ENCODE assay signal across 25 cellular contexts in genomic region chr7:2131341-2131740, GRCh38.
"Had no signal": no experiment of that assay in that cellular context is flagged by ENCODE, and none has a peak within 500 bp of the region (broad histone marks: within the 10 kb centered on the region; RNA-seq: fewer than 3 reads in every experiment).

No MANE protein-coding gene starts in this region.

- ATAC-seq: activated CD4-positive, alpha-beta T cell treated with anti-CD3 and anti-CD28 coated beads for 36 hours; gastroesophageal sphincter; heart left ventricle; left cardiac atrium; natural killer cell treated with Interleukin-12 subunit alpha and Interleukin-12 subunit beta and Interleukin-15 and Interleukin-18, amount 100 ng/mL, for 72 hours; stimulated activated effector memory CD8-positive, alpha-beta T cell treated with anti-CD3 and anti-CD28 coated beads, Interleukin-12 subunit alpha, Interleukin-12 subunit beta, amount 100 ng/mL, for 72 hours had no signal

- H3K27me3 Mint-ChIP-seq: activated B cell treated with CpG ODN at 0.5 μM for 24 hours; activated CD4-positive, alpha-beta T cell treated with anti-CD3 and anti-CD28 coated beads for 36 hours; activated naive CD8-positive, alpha-beta T cell treated with anti-CD3 and anti-CD28 coated beads for 36 hours; activated T-cell treated with anti-CD3 and anti-CD28 coated beads, Interleukin-2, amount 50 U/mL, for 24 hours; memory B cell; natural killer cell treated with Interleukin-12 subunit alpha and Interleukin-12 subunit beta and Interleukin-15 and Interleukin-18, amount 100 ng/mL, for 72 hours had no signal

- H3K4me3 Mint-ChIP-seq: activated B cell treated with CpG ODN at 0.5 μM for 24 hours; activated CD4-positive, alpha-beta T cell treated with anti-CD3 and anti-CD28 coated beads for 36 hours; activated naive CD8-positive, alpha-beta T cell treated with anti-CD3 and anti-CD28 coated beads for 36 hours; activated T-cell treated with anti-CD3 and anti-CD28 coated beads, Interleukin-2, amount 50 U/mL, for 24 hours; memory B cell; natural killer cell treated with Interleukin-12 subunit alpha and Interleukin-12 subunit beta and Interleukin-15 and Interleukin-18, amount 100 ng/mL, for 72 hours; stimulated activated effector memory CD8-positive, alpha-beta T cell treated with anti-CD3 and anti-CD28 coated beads, Interleukin-12 subunit alpha, Interleukin-12 subunit beta, amount 100 ng/mL, for 72 hours had no signal

- H3K9me3 ChIP-seq: gastroesophageal sphincter, heart left ventricle, prostate gland, right atrium auricular region, stomach, suprapubic skin, transverse colon had no signal

- H3K4me3 ChIP-seq: coronary artery, gastroesophageal sphincter, heart left ventricle, prostate gland, right atrium auricular region, stomach, suprapubic skin, transverse colon had no signal

- H3K4me1 ChIP-seq: gastroesophageal sphincter, heart left ventricle, prostate gland, right atrium auricular region, stomach, suprapubic skin, transverse colon had no signal

- H3K27ac Mint-ChIP-seq: activated B cell treated with CpG ODN at 0.5 μM for 24 hours; activated CD4-positive, alpha-beta T cell treated with anti-CD3 and anti-CD28 coated beads for 36 hours; activated naive CD8-positive, alpha-beta T cell treated with anti-CD3 and anti-CD28 coated beads for 36 hours; activated T-cell treated with anti-CD3 and anti-CD28 coated beads, Interleukin-2, amount 50 U/mL, for 24 hours; activated T-helper 2 cell treated with anti-CD3 and anti-CD28 coated beads, Interferon-gamma antibody, Interleukin-2, Interleukin-4, amounts not matched to agents 10 μg/mL and 5 μg/mL and 100 μg/mL, durations not matched to agents 14 hours and 24 hours and 36 hours; natural killer cell treated with Interleukin-12 subunit alpha and Interleukin-12 subunit beta and Interleukin-15 and Interleukin-18, amount 100 ng/mL, for 72 hours; stimulated activated effector memory CD8-positive, alpha-beta T cell treated with anti-CD3 and anti-CD28 coated beads, Interleukin-12 subunit alpha, Interleukin-12 subunit beta, amount 100 ng/mL, for 72 hours had no signal

- H3K36me3 Mint-ChIP-seq: natural killer cell treated with Interleukin-12 subunit alpha and Interleukin-12 subunit beta and Interleukin-15 and Interleukin-18, amount 100 ng/mL, for 72 hours; stimulated activated effector memory CD8-positive, alpha-beta T cell treated with anti-CD3 and anti-CD28 coated beads, Interleukin-12 subunit alpha, Interleukin-12 subunit beta, amount 100 ng/mL, for 72 hours had no signal

- DNase-seq: activated B cell treated with CpG ODN at 0.5 μM for 24 hours; activated CD4-positive, alpha-beta T cell treated with anti-CD3 and anti-CD28 coated beads for 36 hours; activated CD4-positive, alpha-beta T cell treated with anti-CD3 and anti-CD28 coated beads, Interleukin-2, amount 50 U/mL, for 4 hours; activated CD8-positive, alpha-beta memory T cell treated with anti-CD3 and anti-CD28 coated beads for 24 hours; activated CD8-positive, alpha-beta memory T cell treated with anti-CD3 and anti-CD28 coated beads, Interleukin-2, amount 50 U/mL, for 4 hours; activated naive CD4-positive, alpha-beta T cell treated with Interleukin-2 at 50 U/mL for 16 hours; activated naive CD8-positive, alpha-beta T cell treated with anti-CD3 and anti-CD28 coated beads for 36 hours; activated T-cell treated with anti-CD3 and anti-CD28 coated beads, Interleukin-2, amount 50 U/mL, for 24 hours; cerebellar nuclear complex; heart left ventricle; islet precursor cell; left cardiac atrium; stimulated activated CD4-positive, alpha-beta T cell treated with anti-CD3 and anti-CD28 coated beads, Interleukin-12 subunit alpha, Interleukin-12 subunit beta, amount 100 ng/mL, for 4 hours; stomach; T-helper 9 cell; transverse colon had no signal

- H3K4me1 Mint-ChIP-seq: activated CD4-positive, alpha-beta T cell treated with anti-CD3 and anti-CD28 coated beads for 36 hours; activated naive CD8-positive, alpha-beta T cell treated with anti-CD3 and anti-CD28 coated beads for 36 hours had no signal

- H3K9me3 Mint-ChIP-seq: activated B cell treated with CpG ODN at 0.5 μM for 24 hours; activated naive CD8-positive, alpha-beta T cell treated with anti-CD3 and anti-CD28 coated beads for 36 hours; activated T-cell treated with anti-CD3 and anti-CD28 coated beads, Interleukin-2, amount 50 U/mL, for 24 hours; activated T-helper 2 cell treated with anti-CD3 and anti-CD28 coated beads, Interferon-gamma antibody, Interleukin-2, Interleukin-4, amounts not matched to agents 10 μg/mL and 5 μg/mL and 100 μg/mL, durations not matched to agents 14 hours and 24 hours and 36 hours; memory B cell; natural killer cell treated with Interleukin-12 subunit alpha and Interleukin-12 subunit beta and Interleukin-15 and Interleukin-18, amount 100 ng/mL, for 72 hours; stimulated activated effector memory CD8-positive, alpha-beta T cell treated with anti-CD3 and anti-CD28 coated beads, Interleukin-12 subunit alpha, Interleukin-12 subunit beta, amount 100 ng/mL, for 72 hours had no signal

- H3K27me3 ChIP-seq: gastroesophageal sphincter, heart left ventricle, right atrium auricular region, stomach, suprapubic skin, transverse colon had no signal

- H3K36me3 ChIP-seq: prostate gland, transverse colon had no signal
